In genomic region chr17:59105852-59106462, GRCh38 we compare ENCODE assay signal across 1 cellular context.
TF ChIP-seq lines count a peak whose summit lies in the region.

No MANE protein-coding gene starts in this region.

TF ChIP-seq in GM23338, 12 proteins besides CTCF, POLR2A, EP300 and RAD21:
- TF ChIP-seq, protein P1, sequence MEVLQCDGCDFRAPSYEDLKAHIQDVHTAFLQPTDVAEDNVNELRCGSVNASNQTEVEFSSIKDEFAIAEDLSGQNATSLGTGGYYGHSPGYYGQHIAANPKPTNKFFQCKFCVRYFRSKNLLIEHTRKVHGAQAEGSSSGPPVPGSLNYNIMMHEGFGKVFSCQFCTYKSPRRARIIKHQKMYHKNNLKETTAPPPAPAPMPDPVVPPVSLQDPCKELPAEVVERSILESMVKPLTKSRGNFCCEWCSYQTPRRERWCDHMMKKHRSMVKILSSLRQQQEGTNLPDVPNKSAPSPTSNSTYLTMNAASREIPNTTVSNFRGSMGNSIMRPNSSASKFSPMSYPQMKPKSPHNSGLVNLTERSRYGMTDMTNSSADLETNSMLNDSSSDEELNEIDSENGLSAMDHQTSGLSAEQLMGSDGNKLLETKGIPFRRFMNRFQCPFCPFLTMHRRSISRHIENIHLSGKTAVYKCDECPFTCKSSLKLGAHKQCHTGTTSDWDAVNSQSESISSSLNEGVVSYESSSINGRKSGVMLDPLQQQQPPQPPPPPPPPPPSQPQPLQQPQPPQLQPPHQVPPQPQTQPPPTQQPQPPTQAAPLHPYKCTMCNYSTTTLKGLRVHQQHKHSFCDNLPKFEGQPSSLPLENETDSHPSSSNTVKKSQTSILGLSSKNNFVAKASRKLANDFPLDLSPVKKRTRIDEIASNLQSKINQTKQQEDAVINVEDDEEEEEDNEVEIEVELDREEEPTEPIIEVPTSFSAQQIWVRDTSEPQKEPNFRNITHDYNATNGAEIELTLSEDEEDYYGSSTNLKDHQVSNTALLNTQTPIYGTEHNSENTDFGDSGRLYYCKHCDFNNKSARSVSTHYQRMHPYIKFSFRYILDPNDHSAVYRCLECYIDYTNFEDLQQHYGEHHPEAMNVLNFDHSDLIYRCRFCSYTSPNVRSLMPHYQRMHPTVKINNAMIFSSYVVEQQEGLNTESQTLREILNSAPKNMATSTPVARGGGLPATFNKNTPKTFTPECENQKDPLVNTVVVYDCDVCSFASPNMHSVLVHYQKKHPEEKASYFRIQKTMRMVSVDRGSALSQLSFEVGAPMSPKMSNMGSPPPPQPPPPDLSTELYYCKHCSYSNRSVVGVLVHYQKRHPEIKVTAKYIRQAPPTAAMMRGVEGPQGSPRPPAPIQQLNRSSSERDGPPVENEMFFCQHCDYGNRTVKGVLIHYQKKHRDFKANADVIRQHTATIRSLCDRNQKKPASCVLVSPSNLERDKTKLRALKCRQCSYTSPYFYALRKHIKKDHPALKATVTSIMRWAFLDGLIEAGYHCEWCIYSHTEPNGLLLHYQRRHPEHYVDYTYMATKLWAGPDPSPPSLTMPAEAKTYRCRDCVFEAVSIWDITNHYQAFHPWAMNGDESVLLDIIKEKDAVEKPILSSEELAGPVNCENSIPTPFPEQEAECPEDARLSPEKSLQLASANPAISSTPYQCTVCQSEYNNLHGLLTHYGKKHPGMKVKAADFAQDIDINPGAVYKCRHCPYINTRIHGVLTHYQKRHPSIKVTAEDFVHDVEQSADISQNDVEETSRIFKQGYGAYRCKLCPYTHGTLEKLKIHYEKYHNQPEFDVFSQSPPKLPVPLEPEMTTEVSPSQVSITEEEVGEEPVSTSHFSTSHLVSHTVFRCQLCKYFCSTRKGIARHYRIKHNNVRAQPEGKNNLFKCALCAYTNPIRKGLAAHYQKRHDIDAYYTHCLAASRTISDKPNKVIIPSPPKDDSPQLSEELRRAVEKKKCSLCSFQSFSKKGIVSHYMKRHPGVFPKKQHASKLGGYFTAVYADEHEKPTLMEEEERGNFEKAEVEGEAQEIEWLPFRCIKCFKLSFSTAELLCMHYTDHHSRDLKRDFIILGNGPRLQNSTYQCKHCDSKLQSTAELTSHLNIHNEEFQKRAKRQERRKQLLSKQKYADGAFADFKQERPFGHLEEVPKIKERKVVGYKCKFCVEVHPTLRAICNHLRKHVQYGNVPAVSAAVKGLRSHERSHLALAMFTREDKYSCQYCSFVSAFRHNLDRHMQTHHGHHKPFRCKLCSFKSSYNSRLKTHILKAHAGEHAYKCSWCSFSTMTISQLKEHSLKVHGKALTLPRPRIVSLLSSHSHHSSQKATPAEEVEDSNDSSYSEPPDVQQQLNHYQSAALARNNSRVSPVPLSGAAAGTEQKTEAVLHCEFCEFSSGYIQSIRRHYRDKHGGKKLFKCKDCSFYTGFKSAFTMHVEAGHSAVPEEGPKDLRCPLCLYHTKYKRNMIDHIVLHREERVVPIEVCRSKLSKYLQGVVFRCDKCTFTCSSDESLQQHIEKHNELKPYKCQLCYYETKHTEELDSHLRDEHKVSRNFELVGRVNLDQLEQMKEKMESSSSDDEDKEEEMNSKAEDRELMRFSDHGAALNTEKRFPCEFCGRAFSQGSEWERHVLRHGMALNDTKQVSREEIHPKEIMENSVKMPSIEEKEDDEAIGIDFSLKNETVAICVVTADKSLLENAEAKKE (CRISPR knock-in tag; IDR thresholded peaks at IDR 0.05): no peak
- no peak for TF ChIP-seq POLR2AphosphoS5 (IDR thresholded peaks at IDR 0.05; ENCODE audit: low read depth)
